ENCODE assay signal across 8 cellular contexts in genomic region chr17:75406222-75406615, GRCh38. TPM values are rescaled to one million over a fixed set of nuclear protein-coding genes. Genes with fewer than 3 reads are reported as not detected.
DNase-seq lines count a peak whose midpoint lies in the region; ATAC-seq and TF ChIP-seq lines count a peak whose summit lies in the region.

No MANE protein-coding gene starts in this region.

- peaks cover 15% of the 10 kb centered on the region for H3K4me1 Mint-ChIP-seq in endothelial cell (ENCODE audit: unreplicated experiment)
- H3K4me1 Mint-ChIP-seq in neural crest cell: peaks cover 26% of the 10 kb centered on the region

- DNase-seq in cardiac muscle cell (ENCODE audit: low read depth in 1 of 2, low spot score in 1 of 2): peak in 1 of 2 donors; percentile 24
- DNase-seq in cardiac septum (ENCODE audit: low spot score): no peak
- DNase-seq in RPMI8226: peak; percentile 22
- no peak for DNase-seq in endothelial cell (ENCODE audit: low spot score)
- DNase-seq in neural crest cell (ENCODE audit: low read depth, low spot score): no peak
- DNase-seq in SKM-1 (lab: John Stamatoyannopoulos, UW; ENCODE audit: unreplicated experiment): no peak

- no peaks in the 10 kb centered on the region for H3K36me3 ChIP-seq in cardiac muscle cell

- no peaks in the 10 kb centered on the region for H3K9me3 Mint-ChIP-seq in endothelial cell (ENCODE audit: unreplicated experiment)
- no peaks in the 10 kb centered on the region for H3K9me3 Mint-ChIP-seq in neural crest cell

- H3K9me3 ChIP-seq in cardiac muscle cell (ENCODE audit: low read depth): no peaks in the 10 kb centered on the region

- peak overlapping the region; percentile 88 for H3K4me3 ChIP-seq in cardiac muscle cell

- H3K27ac Mint-ChIP-seq in endothelial cell (ENCODE audit: unreplicated experiment) (no peak overlapping the region), neural crest cell (ENCODE audit: unreplicated experiment) (no peak overlapping the region)

- intact Hi-C loops in cardiac septum (cut with DNase I): loop anchor here (5.0 kb wide), 1 partner anchor 111 kb away; the partner anchor contains the start of genes CASKIN2 and TSEN54

- H3K27me3 ChIP-seq in cardiac muscle cell: no peaks in the 10 kb centered on the region

- H3K27ac ChIP-seq in cardiac muscle cell: no peak overlapping the region

- no peak for TF ChIP-seq CTCF in cardiac muscle cell (IDR thresholded peaks at IDR 0.05; ENCODE audit: low read depth, low read length)
- TF ChIP-seq CTCF in endothelial cell (IDR thresholded peaks at IDR 0.05; ENCODE audit: unreplicated experiment): no peak
- TF ChIP-seq CTCF in neural crest cell (conservative IDR thresholded peaks at IDR 0.05): no peak

- H3K4me3 Mint-ChIP-seq in endothelial cell (ENCODE audit: unreplicated experiment) (peak overlapping the region; percentile 23), neural crest cell (peak overlapping the region; percentile 97)

- H3K27me3 Mint-ChIP-seq in endothelial cell (ENCODE audit: unreplicated experiment) (peaks cover 7% of the 10 kb centered on the region), neural crest cell (ENCODE audit: low read depth) (peaks cover 29% of the 10 kb centered on the region)

- H3K4me1 ChIP-seq in cardiac muscle cell (ENCODE audit: low read depth): peaks cover 8% of the 10 kb centered on the region

- ATAC-seq in HG03342 (IDR thresholded peaks at IDR 0.05; ENCODE audit: unreplicated experiment) (no peak), HG03139 (IDR thresholded peaks at IDR 0.05; ENCODE audit: unreplicated experiment) (no peak)

- H3K36me3 Mint-ChIP-seq in endothelial cell (ENCODE audit: low read depth, unreplicated experiment) (no peaks in the 10 kb centered on the region), neural crest cell (ENCODE audit: low read depth) (no peaks in the 10 kb centered on the region)

RNA-seq across cellular contexts. Expression of gene GRB2, which starts 0.7 kb away (rescaled TPM):
- total RNA-seq in cardiac muscle cell (113 and 198 TPM in 2 replicates), cardiac septum (57.1 TPM), endothelial cell (ENCODE audit: unreplicated experiment) (95.0 TPM), neural crest cell (69.3 and 79.4 TPM in 2 replicates)
- 115 and 132 TPM in 2 replicates for polyA plus RNA-seq in cardiac muscle cell

RNA-seq across cellular contexts. Expression of gene TMEM94, which starts 50.2 kb away (rescaled TPM):
- total RNA-seq in cardiac muscle cell (87.1 and 105 TPM in 2 replicates), cardiac septum (56.6 TPM), endothelial cell (ENCODE audit: unreplicated experiment) (111 TPM), neural crest cell (117 and 131 TPM in 2 replicates)
- polyA plus RNA-seq in cardiac muscle cell: 74.2 and 93.5 TPM in 2 replicates
